Comparison of ENCODE assay signal across 10 cellular contexts in genomic region chr6:133286765-133287164, GRCh38. TPM values are rescaled to one million over a fixed set of nuclear protein-coding genes. Genes with fewer than 3 reads are reported as not detected.
DNase-seq lines count a peak whose midpoint lies in the region; ATAC-seq and TF ChIP-seq lines count a peak whose summit lies in the region.
"Had no signal": no experiment of that assay in that cellular context is flagged by ENCODE, and none has a peak within 500 bp of the region (broad histone marks: within the 10 kb centered on the region; RNA-seq: fewer than 3 reads in every experiment).

No MANE protein-coding gene starts in this region.

- H3K4me2 ChIP-seq in osteoblast (ENCODE audit: insufficient read depth, low read length): no peak overlapping the region

- H3K79me2 ChIP-seq in osteoblast (ENCODE audit: insufficient read depth, low read length): no peaks in the 10 kb centered on the region

- TF ChIP-seq CTCF in LNCaP clone FGC (IDR thresholded peaks at IDR 0.05; ENCODE audit: control insufficient read depth, extremely low read depth, insufficient read depth) (peak; percentile 54), cardiac fibroblast (IDR thresholded peaks at IDR 0.05; ENCODE audit: low read depth, low read length) (peak; percentile 66), osteoblast (IDR thresholded peaks at IDR 0.05; ENCODE audit: extremely low read depth, low read depth, low read length) (peak; percentile 51)

- DNase-seq in DMS53 (lab: John Stamatoyannopoulos, UW) (peak; percentile 3), DMS53 treated with DMSO at 0.1 percent for 48 hours (lab: John Stamatoyannopoulos, UW; ENCODE audit: unreplicated experiment) (no peak), LNCaP clone FGC (ENCODE audit: low read depth) (no peak), cardiac fibroblast (ENCODE audit: low read depth in 2 of 2) (peak; percentile 53 to 58), osteoblast (ENCODE audit: insufficient read length, low spot score, missing footprints) (no peak), ecto neural progenitor cell (ENCODE audit: low spot score) (no peak)
- DNase-seq in activated CD4-positive, alpha-beta T cell treated with anti-CD3 and anti-CD28 coated beads for 1 hour: no peak
- DNase-seq: activated CD4-positive, alpha-beta T cell treated with anti-CD3 and anti-CD28 coated beads, Interleukin-2, amount 50 U/mL, for 4 hours had no signal

- peaks cover 4% of the 10 kb centered on the region for H3K4me1 ChIP-seq in osteoblast (ENCODE audit: insufficient read depth, low read length)
- H3K4me1 ChIP-seq: suprapubic skin had no signal

- no peaks in the 10 kb centered on the region for H3K27me3 ChIP-seq in osteoblast (ENCODE audit: insufficient read depth, low read length)
- H3K27me3 ChIP-seq: suprapubic skin had no signal

- H3K9me3 ChIP-seq in osteoblast (ENCODE audit: low read depth, low read length): no peaks in the 10 kb centered on the region
- H3K9me3 ChIP-seq: suprapubic skin had no signal

- ATAC-seq in HG03442 (IDR thresholded peaks at IDR 0.05; ENCODE audit: unreplicated experiment): no peak

- no peaks in the 10 kb centered on the region for H4K20me1 ChIP-seq in osteoblast (ENCODE audit: insufficient read depth, low read length)

- no peaks in the 10 kb centered on the region for H3K36me3 ChIP-seq in osteoblast (ENCODE audit: insufficient read depth, low read length)
- H3K36me3 ChIP-seq: suprapubic skin had no signal

- no peak overlapping the region for H2AFZ ChIP-seq in osteoblast (ENCODE audit: low read length)

- H3K4me3 ChIP-seq in LNCaP clone FGC (ENCODE audit: low read depth, low read length): no peak overlapping the region
- no peak overlapping the region for H3K4me3 ChIP-seq in cardiac fibroblast (replicated peaks in 1 of 2; ENCODE audit: low read depth in 2 of 2, low read length in 2 of 2)
- no peak overlapping the region for H3K4me3 ChIP-seq in osteoblast (ENCODE audit: insufficient read depth, low read length)
- H3K4me3 ChIP-seq: suprapubic skin had no signal

- no peak overlapping the region for H3K27ac ChIP-seq in osteoblast (ENCODE audit: low read depth, low read length)
- H3K27ac ChIP-seq: suprapubic skin had no signal

RNA-seq across cellular contexts. Expression of gene EYA4, which starts 45.6 kb away (rescaled TPM):
- 35.5 and 35.9 TPM in 2 replicates for total RNA-seq in osteoblast

Comparison
In these comparisons a context has a peak if more than half of its experiments do, and no peak if none do; other contexts are left out.
1. DNase-seq: peak in DMS53 (single experiment) and cardiac fibroblast (2 of 2); none in DMS53 treated with DMSO at 0.1 percent for 48 hours (single experiment), LNCaP clone FGC (single experiment), osteoblast (single experiment), activated CD4-positive, alpha-beta T cell treated with anti-CD3 and anti-CD28 coated beads for 1 hour (single experiment) and ecto neural progenitor cell (single experiment).
2. Peak in every context shown above with its lines, with median percentiles within 50 percentile points of each other: CTCF ChIP-seq.